ENCODE assay signal across 13 cellular contexts in genomic region chr1:47558601-47559593, GRCh38.
DNase-seq lines count a peak whose midpoint lies in the region; TF ChIP-seq lines count a peak whose summit lies in the region.
"Had no signal": no experiment of that assay in that cellular context is flagged by ENCODE, and none has a peak within 500 bp of the region (broad histone marks: within the 10 kb centered on the region; RNA-seq: fewer than 3 reads in every experiment).

No MANE protein-coding gene starts in this region.

- in situ Hi-C loops in brain microvascular endothelial cell (cut with HindIII; ENCODE audit: low pct_ligation_motif_present, low sequenced_read_pairs): no loop called here

- no peak overlapping the region for H3K4me3 ChIP-seq in epithelial cell of esophagus (ENCODE audit: low read length)
- H3K4me3 ChIP-seq in brain microvascular endothelial cell (ENCODE audit: low read depth, low read length): no peak overlapping the region
- H3K4me3 ChIP-seq: BLaER1 treated with 17β-estradiol and CSF1 and Interleukin-3, amounts not matched to agents 10 nM and 100 nM had no signal

- peak; percentile 45 for DNase-seq in DMS79 (lab: John Stamatoyannopoulos, UW)
- peak; percentile 10 for DNase-seq in NCI-H2081 treated with DMSO at 0.1 percent for 48 hours (lab: John Stamatoyannopoulos, UW)
- DNase-seq in epithelial cell of esophagus (ENCODE audit: low read depth): peak; percentile 27
- DNase-seq in progenitor cell of endocrine pancreas (ENCODE audit: low spot score, unreplicated experiment): no peak
- no peak for DNase-seq in brain microvascular endothelial cell
- no peak for DNase-seq in activated CD4-positive, CD25-positive, alpha-beta regulatory T cell (lab: John Stamatoyannopoulos, UW)
- no peak for DNase-seq in EL
- no peak for DNase-seq in activated CD8-positive, alpha-beta memory T cell treated with anti-CD3 and anti-CD28 coated beads, Interleukin-2, amount 50 U/mL, for 48 hours
- DNase-seq: aorta, IMR-90, Right ventricle myocardium superior had no signal

- no peak overlapping the region for H3K4me3 Mint-ChIP-seq in progenitor cell of endocrine pancreas (ENCODE audit: low read depth)
- H3K4me3 Mint-ChIP-seq: WTC11 had no signal

- H3K36me3 ChIP-seq in brain microvascular endothelial cell (replicated peaks): no peaks in the 10 kb centered on the region
- H3K36me3 ChIP-seq: BLaER1 treated with 17β-estradiol and CSF1 and Interleukin-3, amounts not matched to agents 10 nM and 100 nM had no signal

- no peaks in the 10 kb centered on the region for H3K36me3 Mint-ChIP-seq in progenitor cell of endocrine pancreas (ENCODE audit: insufficient read depth)
- H3K36me3 Mint-ChIP-seq: WTC11 had no signal

- H3K27me3 Mint-ChIP-seq in progenitor cell of endocrine pancreas: peaks cover 36% of the 10 kb centered on the region

- H3K27me3 ChIP-seq in brain microvascular endothelial cell (replicated peaks): peaks cover 7% of the 10 kb centered on the region
- H3K27me3 ChIP-seq: BLaER1 treated with 17β-estradiol and CSF1 and Interleukin-3, amounts not matched to agents 10 nM and 100 nM had no signal

- H3K27ac ChIP-seq in brain microvascular endothelial cell: no peak overlapping the region
- H3K27ac ChIP-seq: BLaER1 treated with 17β-estradiol and CSF1 and Interleukin-3, amounts not matched to agents 10 nM and 100 nM had no signal

- H3K27ac Mint-ChIP-seq in progenitor cell of endocrine pancreas: peak overlapping the region; percentile 40
- H3K27ac Mint-ChIP-seq: WTC11 had no signal

- H3K9me3 Mint-ChIP-seq in progenitor cell of endocrine pancreas (ENCODE audit: low read depth): no peaks in the 10 kb centered on the region
- H3K9me3 Mint-ChIP-seq: WTC11 had no signal

- no peak for TF ChIP-seq CTCF in epithelial cell of esophagus (IDR thresholded peaks at IDR 0.05; ENCODE audit: insufficient read depth, low read depth, low read length, missing control alignments)
- no peak for TF ChIP-seq CTCF in progenitor cell of endocrine pancreas (IDR thresholded peaks at IDR 0.05; ENCODE audit: unreplicated experiment)
- TF ChIP-seq CTCF in brain microvascular endothelial cell (IDR thresholded peaks at IDR 0.05; ENCODE audit: low read depth, low read length, missing control alignments): no peak

- peaks cover 35% of the 10 kb centered on the region for H3K4me1 Mint-ChIP-seq in progenitor cell of endocrine pancreas (ENCODE audit: low read depth)

Comparison
In these comparisons a context has a peak if more than half of its experiments do, and no peak if none do; other contexts are left out.
1. DNase-seq: peak in DMS79 (single experiment), NCI-H2081 treated with DMSO at 0.1 percent for 48 hours (single experiment) and epithelial cell of esophagus (single experiment); none in progenitor cell of endocrine pancreas (single experiment), brain microvascular endothelial cell (single experiment), activated CD4-positive, CD25-positive, alpha-beta regulatory T cell (0 of 4), EL (single experiment) and activated CD8-positive, alpha-beta memory T cell treated with anti-CD3 and anti-CD28 coated beads, Interleukin-2, amount 50 U/mL, for 48 hours (single experiment).